Comparison of ENCODE assay signal across 14 cellular contexts in the genomic region with DNA sequence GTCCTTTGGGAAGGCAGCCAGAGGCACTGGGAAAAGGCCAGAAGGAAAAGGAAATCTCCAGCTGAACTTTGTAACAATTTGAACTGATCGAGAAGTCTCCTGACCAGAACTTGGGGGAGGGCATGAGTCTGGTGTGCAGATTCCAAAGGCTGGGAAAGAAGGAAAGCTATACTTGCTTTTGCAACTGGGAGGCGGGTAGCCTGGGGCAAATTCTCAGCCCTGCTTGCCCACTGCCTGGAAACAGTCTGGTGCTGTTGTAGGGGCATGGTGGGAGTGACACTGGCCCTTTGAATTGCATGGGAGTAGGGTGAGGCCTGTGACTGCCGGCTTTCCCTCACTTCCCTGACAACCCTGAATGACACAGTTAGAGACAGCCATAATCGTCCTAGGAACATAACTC.
DNase-seq lines count a peak whose midpoint lies in the region; FAIRE-seq and TF ChIP-seq lines count a peak whose summit lies in the region.
"Had no signal": no experiment of that assay in that cellular context is flagged by ENCODE, and none has a peak within 500 bp of the region (broad histone marks: within the 10 kb centered on the region; RNA-seq: fewer than 3 reads in every experiment).

No MANE protein-coding gene starts in this region.

- peak; percentile 64 for DNase-seq in ELF-1 (ENCODE audit: low read depth, low spot score)
- DNase-seq in ecto neural progenitor cell (ENCODE audit: low spot score), result peak; percentile 52
- peak; percentile 91 for DNase-seq in islet precursor cell
- DNase-seq in NCI-H1417 (lab: John Stamatoyannopoulos, UW), result no peak
- DNase-seq in osteoblast (ENCODE audit: insufficient read length, low spot score, missing footprints), result no peak
- DNase-seq in H54 (ENCODE audit: insufficient read length, low spot score), result no peak
- DNase-seq: Calu3; CD4-positive, alpha-beta T cell; DMS 273 treated with DMSO at 0.1 percent for 48 hours; H9; IMR-90 had no signal

- TF ChIP-seq POLR2A in H54 (IDR thresholded peaks at IDR 0.05; ENCODE audit: low read depth, low read length), result no peak

- WGBS in thymus, result 87% methylated on average over 4 of the region's 4 CpGs

- no peak overlapping the region for H2AFZ ChIP-seq in osteoblast (ENCODE audit: low read length)
- H2AFZ ChIP-seq: GM23338 had no signal

- H3K4me2 ChIP-seq in osteoblast (ENCODE audit: insufficient read depth, low read length), result no peak overlapping the region
- H3K4me2 ChIP-seq: GM23338 had no signal

- H3K9me3 ChIP-seq in thymus (ENCODE audit: control insufficient read depth) (no peaks in the 10 kb centered on the region), osteoblast (ENCODE audit: low read depth, low read length) (no peaks in the 10 kb centered on the region)

- no peaks in the 10 kb centered on the region for H3K79me2 ChIP-seq in osteoblast (ENCODE audit: insufficient read depth, low read length)

- FAIRE-seq in H54 (lab: Jason Lieb, UNC), result no peak
- FAIRE-seq: A204.1 had no signal

- H3K27me3 ChIP-seq in thymus (ENCODE audit: control insufficient read depth, insufficient read depth) (no peaks in the 10 kb centered on the region), osteoblast (ENCODE audit: insufficient read depth, low read length) (no peaks in the 10 kb centered on the region)

- H3K4me1 ChIP-seq in thymus (ENCODE audit: control insufficient read depth, insufficient read depth, low read length), result peaks cover 10% of the 10 kb centered on the region
- no peaks in the 10 kb centered on the region for H3K4me1 ChIP-seq in osteoblast (ENCODE audit: insufficient read depth, low read length)

- no peak for TF ChIP-seq CTCF in osteoblast (IDR thresholded peaks at IDR 0.05; ENCODE audit: extremely low read depth, low read depth, low read length)

- H3K4me3 ChIP-seq in thymus (ENCODE audit: low read length) (no peak overlapping the region), osteoblast (ENCODE audit: insufficient read depth, low read length) (no peak overlapping the region)
- H3K4me3 ChIP-seq: GM23338 had no signal

- H3K36me3 ChIP-seq in thymus (ENCODE audit: control insufficient read depth, insufficient read depth), result no peaks in the 10 kb centered on the region
- no peaks in the 10 kb centered on the region for H3K36me3 ChIP-seq in osteoblast (ENCODE audit: insufficient read depth, low read length)

- peak overlapping the region; percentile 18 for H3K27ac ChIP-seq in thymus (ENCODE audit: low read depth)
- H3K27ac ChIP-seq in osteoblast (ENCODE audit: low read depth, low read length), result no peak overlapping the region

- H4K20me1 ChIP-seq in osteoblast (ENCODE audit: insufficient read depth, low read length), result no peaks in the 10 kb centered on the region

Comparison
In these comparisons a context has a peak if more than half of its experiments do, and no peak if none do; other contexts are left out.
1. DNase-seq: peak in ELF-1 (single experiment), ecto neural progenitor cell (single experiment) and islet precursor cell (single experiment); none in NCI-H1417 (0 of 3), osteoblast (single experiment) and H54 (single experiment).